Comparison of ENCODE assay signal across 24 cellular contexts in the genomic region with DNA sequence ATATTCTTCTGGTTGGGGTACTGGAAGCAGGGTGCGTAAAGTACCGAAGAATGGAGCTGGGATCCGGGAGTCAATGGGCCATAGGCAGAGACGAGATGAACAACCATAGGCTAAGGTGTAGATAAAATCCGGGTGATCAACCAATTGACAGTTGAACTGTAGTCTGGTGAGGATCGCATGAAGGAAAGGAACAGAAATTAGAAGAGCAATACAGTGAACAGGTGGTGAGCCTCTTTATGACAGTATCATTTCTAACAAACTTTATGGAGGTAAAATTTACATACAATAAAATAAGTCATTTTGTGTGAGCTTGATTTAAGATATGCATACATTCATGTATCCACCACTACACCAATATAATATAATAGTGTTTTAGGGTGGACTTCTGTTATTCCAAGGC.
"Had no signal": no experiment of that assay in that cellular context is flagged by ENCODE, and none has a peak within 500 bp of the region (broad histone marks: within the 10 kb centered on the region; RNA-seq: fewer than 3 reads in every experiment).

No MANE protein-coding gene starts in this region.

- H2AFZ ChIP-seq: hepatocyte had no signal

- H3K36me3 ChIP-seq: colonic mucosa, esophagus squamous epithelium, gastroesophageal sphincter, heart left ventricle, left lung, lower lobe of right lung had no signal

- H3K4me1 ChIP-seq: colonic mucosa, gastroesophageal sphincter, heart left ventricle, lower lobe of right lung had no signal

- H3K4me2 ChIP-seq: hepatocyte had no signal

- H3K9me3 ChIP-seq: colonic mucosa, esophagus squamous epithelium, gastroesophageal sphincter, heart left ventricle, left lung, lower lobe of right lung had no signal

- H3K27me3 ChIP-seq: colonic mucosa, esophagus squamous epithelium, gastroesophageal sphincter, heart left ventricle, hepatocyte, left lung had no signal

- H3K79me2 ChIP-seq: hepatocyte had no signal

- ATAC-seq: esophagus mucosa, gastroesophageal sphincter, heart left ventricle, left lung, left ventricle myocardium superior, lower lobe of right lung had no signal

- H3K4me3 ChIP-seq: colonic mucosa, esophagus squamous epithelium, gastroesophageal sphincter, heart left ventricle, hepatocyte, left lung, lower lobe of right lung had no signal

- H3K27ac ChIP-seq: colonic mucosa, epithelial cell of prostate, gastroesophageal sphincter, heart left ventricle, hepatocyte, left lung, lower lobe of right lung had no signal

- FAIRE-seq: endothelial cell of umbilical vein, kidney had no signal

- DNase-seq: cerebellar nuclear complex; colonic mucosa; cortex of kidney; effector CD4-positive, alpha-beta T cell; effector memory CD4-positive, alpha-beta T cell; erythroblast; esophagus squamous epithelium; foreskin fibroblast; foreskin melanocyte; heart left ventricle; hypothalamus; immature natural killer cell; islet precursor cell; kidney; kidney glomerular epithelial cell; left lung; left ventricle myocardium superior; lower lobe of right lung; mesenchymal stem cell had no signal
